13 cellular contexts compared by ENCODE assay signal in the genomic region with DNA sequence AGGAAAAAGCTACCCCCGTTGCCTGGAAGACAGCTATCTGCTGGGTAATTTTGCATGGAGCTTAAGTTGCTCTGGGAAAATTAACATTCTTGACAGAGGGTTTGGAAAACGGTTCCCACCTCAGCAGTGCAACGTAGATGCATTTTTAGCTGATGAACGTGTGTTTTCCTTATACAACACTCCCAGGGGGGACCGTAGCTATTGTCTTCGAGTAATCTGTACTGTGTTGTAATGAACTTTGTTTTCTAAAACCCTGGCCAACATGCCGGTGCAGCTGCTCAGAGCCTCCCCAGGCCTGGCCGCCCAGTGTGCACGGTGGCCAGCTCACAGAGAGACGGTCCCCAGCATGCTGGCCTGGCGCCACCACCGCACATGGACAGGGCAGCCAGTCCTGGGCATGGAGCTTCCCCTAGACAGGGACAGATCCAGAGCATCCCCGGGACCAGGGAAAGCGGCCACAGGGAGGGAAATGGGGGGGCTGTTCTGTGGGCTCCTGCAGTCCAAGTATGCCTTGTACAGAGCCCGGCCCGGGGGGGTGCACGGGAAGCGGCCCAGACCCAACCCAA. TPM values are rescaled to one million over a fixed set of nuclear protein-coding genes. Genes with fewer than 3 reads are reported as not detected.
DNase-seq lines count a peak whose midpoint lies in the region; ATAC-seq and TF ChIP-seq lines count a peak whose summit lies in the region.
"Had no signal": no experiment of that assay in that cellular context is flagged by ENCODE, and none has a peak within 500 bp of the region (broad histone marks: within the 10 kb centered on the region; RNA-seq: fewer than 3 reads in every experiment).

No MANE protein-coding gene starts in this region.

- H3K4me1 ChIP-seq in effector memory CD4-positive, alpha-beta T cell (ENCODE audit: control insufficient read depth, insufficient read depth, low read length, poor library complexity, severe bottlenecking), result no peaks in the 10 kb centered on the region
- H3K4me1 ChIP-seq: HAP-1 had no signal

- H3K9me3 ChIP-seq in effector memory CD4-positive, alpha-beta T cell (ENCODE audit: control insufficient read depth, low read length), result no peaks in the 10 kb centered on the region
- H3K9me3 ChIP-seq: HAP-1 had no signal

- no peak for TF ChIP-seq POLR2A in erythroblast (IDR thresholded peaks at IDR 0.05; ENCODE audit: low read length)

- H3K27me3 ChIP-seq in effector memory CD4-positive, alpha-beta T cell (replicated peaks; ENCODE audit: control insufficient read depth, insufficient read depth, low read length, poor library complexity, severe bottlenecking), result no peaks in the 10 kb centered on the region

- peak; percentile 48 for DNase-seq in 8988T
- peak; percentile 64 for DNase-seq in LHCN-M2 (ENCODE audit: low read depth)
- DNase-seq in fibroblast of the conjunctiva (ENCODE audit: low read depth), result peak; percentile 62
- DNase-seq in posterior cingulate gyrus, result peak in 9 of 10 donors; percentile 45 to 93 (median 53)
- no peak for DNase-seq in NOMO-1 treated with DMSO at 0.1 percent for 48 hours (lab: John Stamatoyannopoulos, UW; ENCODE audit: unreplicated experiment)
- DNase-seq in effector memory CD4-positive, alpha-beta T cell, result no peak
- DNase-seq in erythroblast (lab: John Stamatoyannopoulos, UW), result no peak
- DNase-seq: activated CD4-positive, alpha-beta T cell treated with anti-CD3 and anti-CD28 coated beads, Interleukin-2, amount 10 ng/mL, durations not matched to agents 7 days and 5 days; DMS79 had no signal

- intact Hi-C loops in posterior cingulate gyrus (cut with DNase I), result no loop called here

- ATAC-seq in GM21447 (IDR thresholded peaks at IDR 0.05; ENCODE audit: unreplicated experiment), result no peak
- ATAC-seq: natural killer cell had no signal

- H3K36me3 ChIP-seq in effector memory CD4-positive, alpha-beta T cell (ENCODE audit: control insufficient read depth, insufficient read depth, low read length), result no peaks in the 10 kb centered on the region
- H3K36me3 ChIP-seq: HAP-1 had no signal

- H3K27ac ChIP-seq in effector memory CD4-positive, alpha-beta T cell (ENCODE audit: insufficient read depth, low read length, poor library complexity, severe bottlenecking), result no peak overlapping the region

- no peak overlapping the region for H3K4me3 ChIP-seq in effector memory CD4-positive, alpha-beta T cell (ENCODE audit: insufficient read depth, low read depth, low read length, poor library complexity, severe bottlenecking)
- H3K4me3 ChIP-seq: HAP-1 had no signal

RNA-seq across cellular contexts. Expression of a gene that starts 2.2 kb away (rescaled TPM):
- total RNA-seq in LHCN-M2 (2014; rRNA removed), result 1.9 TPM in 1 of 2 replicates, not detected in the other
- polyA plus RNA-seq in LHCN-M2 (2012), result 0.11 TPM
- total RNA-seq: MCF 10A had no signal

RNA-seq across cellular contexts. Expression of a gene that starts 25.5 kb away (rescaled TPM):
- total RNA-seq in LHCN-M2 (2014; rRNA removed), result 191 and 219 TPM in 2 replicates
- polyA plus RNA-seq in LHCN-M2 (2012), result 171 TPM

RNA-seq across cellular contexts. Expression of a gene that starts 30.0 kb away (rescaled TPM):
- total RNA-seq in LHCN-M2 (2014; rRNA removed), result under 0.01 TPM in 1 of 2 replicates, not detected in the other
- polyA plus RNA-seq in LHCN-M2 (2012), result 1.5 TPM
- total RNA-seq: MCF 10A had no signal

Comparison
In these comparisons a context has a peak if more than half of its experiments do, and no peak if none do; other contexts are left out.
1. DNase-seq: peak in 8988T (single experiment), LHCN-M2 (single experiment), fibroblast of the conjunctiva (single experiment) and posterior cingulate gyrus (9 of 10); none in NOMO-1 treated with DMSO at 0.1 percent for 48 hours (single experiment), effector memory CD4-positive, alpha-beta T cell (0 of 3) and erythroblast (0 of 2).